ENCODE assay signal across 20 cellular contexts in the genomic region with DNA sequence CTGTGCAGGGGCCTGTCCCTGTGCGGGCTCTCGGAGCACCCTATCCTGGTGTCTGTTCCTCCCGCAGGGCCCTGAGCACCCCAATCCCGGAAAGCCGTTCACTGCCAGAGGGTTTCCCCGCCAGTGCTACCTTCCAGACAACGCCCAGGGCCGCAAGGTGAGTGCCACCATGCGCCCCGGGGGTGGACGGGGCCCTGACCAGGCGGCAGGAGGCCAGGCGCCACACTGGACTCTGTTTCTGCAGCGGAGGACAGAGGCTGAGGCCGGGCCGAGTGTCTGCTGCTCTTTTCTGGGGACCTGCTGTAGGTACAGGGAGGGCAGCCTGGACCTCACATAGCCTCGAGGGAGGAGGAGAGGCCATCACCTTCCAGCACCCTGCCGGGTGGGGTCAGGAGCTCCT. TPM values are rescaled to one million over a fixed set of nuclear protein-coding genes. Genes with fewer than 3 reads are reported as not detected.
"Had no signal": no experiment of that assay in that cellular context is flagged by ENCODE, and none has a peak within 500 bp of the region (broad histone marks: within the 10 kb centered on the region; RNA-seq: fewer than 3 reads in every experiment).

No MANE protein-coding gene starts in this region.

RNA-seq across cellular contexts. Expression of a gene that starts 28.0 kb away (rescaled TPM):
- total RNA-seq: chondrocyte, colonic mucosa, dermis microvascular lymphatic vessel endothelial cell, endodermal cell, esophagus mucosa, esophagus squamous epithelium, gastrocnemius medialis, glomerular endothelial cell, heart right ventricle, kidney epithelial cell, left cardiac atrium, left lung, left ventricle myocardium superior, lower leg skin, lung, mammary epithelial cell, mesothelial cell of epicardium, mucosa of descending colon, myocyte had no signal
- polyA plus RNA-seq: heart right ventricle, keratinocyte, lung, mammary epithelial cell had no signal

RNA-seq across cellular contexts. Expression of a gene that starts 58.2 kb away (rescaled TPM):
- total RNA-seq: esophagus mucosa, esophagus squamous epithelium, myocyte had no signal
- polyA plus RNA-seq: mammary epithelial cell had no signal
